ENCODE assay signal across 8 cellular contexts in the genomic region with DNA sequence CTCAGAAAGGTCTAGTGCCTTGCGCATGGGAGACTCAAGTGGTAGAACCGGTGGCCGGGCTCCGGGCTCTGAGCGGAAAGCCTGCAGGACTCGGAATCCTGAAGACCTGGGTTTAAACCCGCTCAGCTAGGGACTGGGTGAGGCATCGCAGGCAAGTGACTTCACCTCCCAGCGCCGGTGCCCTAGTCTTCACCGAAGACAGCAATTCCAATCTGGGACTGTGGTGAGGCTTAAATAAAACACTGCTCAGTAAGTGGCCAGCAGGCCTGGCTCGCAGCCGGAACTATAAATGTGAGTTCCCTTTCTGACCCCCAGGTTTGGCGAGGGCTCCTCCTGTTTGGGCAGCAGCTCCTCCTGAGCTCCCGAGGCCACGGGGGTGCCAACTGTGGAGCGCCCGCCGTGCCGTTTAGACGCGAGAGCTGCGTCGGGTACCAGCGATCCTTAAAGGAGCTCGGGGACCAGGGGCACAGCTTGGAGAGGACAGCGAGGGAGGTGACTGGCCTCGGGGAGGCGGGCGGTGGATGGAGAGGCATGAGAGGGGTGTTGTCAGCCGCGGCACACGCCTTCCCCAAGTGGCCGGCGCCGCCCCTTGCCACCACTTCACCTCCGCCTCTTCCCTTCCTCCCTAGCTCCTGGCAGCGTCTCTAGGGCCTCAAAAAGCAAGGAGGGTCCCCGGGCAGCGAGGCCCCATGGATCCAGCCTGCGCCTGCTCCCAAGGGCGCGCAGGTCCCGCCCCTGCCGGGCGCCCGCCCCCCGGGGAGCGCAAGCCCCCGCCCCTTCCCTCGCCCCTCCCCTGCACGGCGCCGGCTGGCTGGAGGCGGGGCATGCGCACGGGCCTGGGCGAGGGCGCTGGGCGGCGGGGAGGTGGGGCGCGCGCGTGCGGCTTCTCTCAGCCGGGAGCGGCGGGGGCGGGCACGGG. TPM values are rescaled to one million over a fixed set of nuclear protein-coding genes. Genes with fewer than 3 reads are reported as not detected.
A peak's percentile ranks its signal among the peaks of the same experiment; 100 is the strongest.
DNase-seq lines count a peak whose midpoint lies in the region; ATAC-seq and TF ChIP-seq lines count a peak whose summit lies in the region.

No MANE protein-coding gene starts in this region.

- H3K4me1 ChIP-seq in left ventricle myocardium inferior (peaks cover 35% of the 10 kb centered on the region), prostate gland (replicated peaks) (peaks cover 8% of the 10 kb centered on the region), upper lobe of right lung (peaks cover 17% of the 10 kb centered on the region)

- peak; percentile 87 for ATAC-seq in HG02840 (IDR thresholded peaks at IDR 0.05; ENCODE audit: low FRiP score, unreplicated experiment)
- peak; percentile 95 for ATAC-seq in upper lobe of right lung

- no peaks in the 10 kb centered on the region for H3K9me3 ChIP-seq in left ventricle myocardium inferior (replicated peaks)
- no peaks in the 10 kb centered on the region for H3K9me3 ChIP-seq in prostate gland
- H3K9me3 ChIP-seq in upper lobe of right lung: no peaks in the 10 kb centered on the region

- WGBS in prostate gland: 2% methylated on average over 55 of the region's 71 CpGs

- H3K27me3 ChIP-seq in left ventricle myocardium inferior (ENCODE audit: low read depth) (peaks cover 15% of the 10 kb centered on the region), prostate gland (replicated peaks; ENCODE audit: insufficient read depth) (no peaks in the 10 kb centered on the region), upper lobe of right lung (no peaks in the 10 kb centered on the region)

- peak; percentile 68 for TF ChIP-seq POLR2A in prostate gland (IDR thresholded peaks at IDR 0.05)

- H3K27ac ChIP-seq in left ventricle myocardium inferior (replicated peaks) (peak overlapping the region; percentile 92), prostate gland (peak overlapping the region; percentile 88 to 90), upper lobe of right lung (peak overlapping the region; percentile 82)

- H3K4me3 ChIP-seq in GM12875 (ENCODE audit: low read depth, low read length) (peak overlapping the region; percentile 72), left ventricle myocardium inferior (peak overlapping the region; percentile 74), prostate gland (peak overlapping the region; percentile 62 to 63), upper lobe of right lung (peak overlapping the region; percentile 71)

- H3K36me3 ChIP-seq in left ventricle myocardium inferior (no peaks in the 10 kb centered on the region), prostate gland (no peaks in the 10 kb centered on the region), upper lobe of right lung (no peaks in the 10 kb centered on the region)

- DNase-seq in NCI-H1417 (lab: John Stamatoyannopoulos, UW) (peak; percentile 88 to 97 (median 96)), T-helper 1 cell (peak; percentile 71 to 83 (median 77)), amniotic stem cell (lab: John Stamatoyannopoulos, UW) (peak; percentile 67), left ventricle myocardium inferior (peak; percentile 92), prostate gland (ENCODE audit: low spot score) (peak; percentile 88), upper lobe of right lung (peak; percentile 95)

- intact Hi-C loops in left ventricle myocardium inferior (cut with micrococcal nuclease): no loop called here
- intact Hi-C loops in prostate gland (cut with DNase I): loop anchor here (5.0 to 10.0 kb wide), 3 partner anchors 47 to 430 kb away; partner anchors contain the start of gene ANKRD12
- intact Hi-C loops in upper lobe of right lung (cut with DNase I): no loop called here

- TF ChIP-seq CTCF in GM12875 (IDR thresholded peaks at IDR 0.05; ENCODE audit: borderline replicate concordance, insufficient read depth, low read depth, low read length) (no peak), left ventricle myocardium inferior (IDR thresholded peaks at IDR 0.05; ENCODE audit: borderline replicate concordance) (peak; percentile 15), prostate gland (IDR thresholded peaks at IDR 0.05) (peak in 1 of 4 experiments; percentile 28), upper lobe of right lung (IDR thresholded peaks at IDR 0.05) (no peak)

RNA-seq across cellular contexts. Expression of gene MTCL1, which starts 0.7 kb away (rescaled TPM):
- total RNA-seq in left ventricle myocardium inferior (9.1 TPM), prostate gland (10 to 100 TPM; 11.2 to 73.1 TPM), upper lobe of right lung (10.1 TPM)

Comparison
In these comparisons a context has a peak if more than half of its experiments do, and no peak if none do; other contexts are left out.
1. Peak in every context shown above with its lines: DNase-seq, ATAC-seq, H3K4me3 ChIP-seq and H3K27ac ChIP-seq.